Comparison of ENCODE assay signal across 8 cellular contexts in genomic region chrX:103845165-103845653, GRCh38. TPM values are rescaled to one million over a fixed set of nuclear protein-coding genes. Genes with fewer than 3 reads are reported as not detected.
DNase-seq lines count a peak whose midpoint lies in the region; ATAC-seq and TF ChIP-seq lines count a peak whose summit lies in the region.

No MANE protein-coding gene starts in this region.

- DNase-seq in A172 (ENCODE audit: low spot score) (peak; percentile 58), GM10248 (ENCODE audit: extremely low spot score) (peak; percentile 28), NCI-H1092 treated with DMSO at 0.1 percent for 48 hours (lab: John Stamatoyannopoulos, UW) (peak; percentile 41), dermis blood vessel endothelial cell (peak; percentile 69), right lobe of liver (peak in 2 of 3 donors; percentile 46)
- peak in 3 of 4 experiments; percentile 0 to 5 (median 1) for DNase-seq in activated CD4-positive, CD25-positive, alpha-beta regulatory T cell (lab: John Stamatoyannopoulos, UW)
- peak; percentile 20 to 23 for DNase-seq in stimulated activated CD8-positive, alpha-beta memory T cell treated with anti-CD3 and anti-CD28 coated beads, Interleukin-2, amount 100 ng/mL, for 48 hours (ENCODE audit: low read depth in 2 of 2)

- no peak for TF ChIP-seq POLR2A in right lobe of liver (IDR thresholded peaks at IDR 0.05)

- no peak overlapping the region for H3K4me3 ChIP-seq in right lobe of liver

- WGBS in right lobe of liver (ENCODE audit: insufficient coverage, low coverage, low lambda C conversion rate, missing lambda C conversion rate): 1% methylated on average over 4 of the region's 4 CpGs

- intact Hi-C loops in right lobe of liver (cut with DNase I): no loop called here

- no peaks in the 10 kb centered on the region for H3K36me3 ChIP-seq in right lobe of liver

- ATAC-seq in HG02642 (IDR thresholded peaks at IDR 0.05; ENCODE audit: poor library complexity, unreplicated experiment) (peak; percentile 83), right lobe of liver (peak; percentile 81 to 94 (median 93))

- POLR2A ChIA-PET in GM10248 (lab: Yijun Ruan, JAX): no interaction called here

- H3K27ac ChIP-seq in right lobe of liver: no peak overlapping the region

- TF ChIP-seq CTCF in GM10248 (IDR thresholded peaks at IDR 0.05; ENCODE audit: control extremely low read depth, extremely low read depth, low read depth, missing control alignments) (peak; percentile 60), right lobe of liver (IDR thresholded peaks at IDR 0.05) (peak; percentile 51 to 71 (median 69))

- no peaks in the 10 kb centered on the region for H3K9me3 ChIP-seq in right lobe of liver

- H3K4me1 ChIP-seq in right lobe of liver: no peaks in the 10 kb centered on the region

- H3K27me3 ChIP-seq in right lobe of liver: peaks cover 0 to 14% of the 10 kb centered on the region in 2 donors

- CTCF ChIA-PET in GM10248 (lab: Yijun Ruan, JAX): interaction anchor here (0.7 to 3.0 kb wide), 26 partner anchors 9 to 361 kb away, joined by 3 to 25 read pairs (median 4); partner anchors contain the start of gene RAB9B

RNA-seq across cellular contexts. Expression of gene RAB9B, which starts 13.2 kb away (rescaled TPM):
- total RNA-seq in A172 (2014; rRNA removed; shearing (Covaris generic)): 0.96 and 3.3 TPM in 2 replicates
- 0.56 and 0.68 TPM in 2 replicates for total RNA-seq in dermis blood vessel endothelial cell
- total RNA-seq in right lobe of liver: under 1 TPM in 5 of 6 experiments, not detected in 1; 0.05 to 0.25 (median 0.12) TPM

Comparison
In these comparisons a context has a peak if more than half of its experiments do, and no peak if none do; other contexts are left out.
1. DNase-seq: peak in every context shown above with its lines; median percentile 69 in dermis blood vessel endothelial cell; 58 in A172; 46 in right lobe of liver; 41 in NCI-H1092 treated with DMSO at 0.1 percent for 48 hours; 28 in GM10248; 22 in stimulated activated CD8-positive, alpha-beta memory T cell treated with anti-CD3 and anti-CD28 coated beads, Interleukin-2, amount 100 ng/mL, for 48 hours; 1 in activated CD4-positive, CD25-positive, alpha-beta regulatory T cell.